Comparison of ENCODE assay signal across 17 cellular contexts in the genomic region with DNA sequence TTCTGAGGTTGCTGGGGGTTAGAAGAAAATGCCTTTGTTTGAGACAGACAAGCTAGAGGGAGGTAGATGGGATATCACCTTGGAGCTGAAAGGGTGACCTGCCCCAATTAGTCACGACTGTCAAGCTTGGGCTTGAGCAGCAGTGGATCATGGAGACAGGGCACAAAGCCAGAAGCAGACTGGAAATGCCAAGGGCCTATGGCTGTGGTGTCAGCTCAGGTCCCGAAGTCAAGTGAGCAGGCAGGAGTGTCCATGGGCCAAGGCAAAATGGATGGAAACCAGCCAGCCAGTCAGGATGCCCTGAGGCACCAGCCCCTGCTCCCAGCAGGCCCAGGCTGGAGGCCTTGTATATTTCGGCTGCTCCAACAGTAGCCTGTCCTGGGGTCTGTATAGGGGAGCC.
DNase-seq lines count a peak whose midpoint lies in the region; ATAC-seq and TF ChIP-seq lines count a peak whose summit lies in the region.
"Had no signal": no experiment of that assay in that cellular context is flagged by ENCODE, and none has a peak within 500 bp of the region (broad histone marks: within the 10 kb centered on the region; RNA-seq: fewer than 3 reads in every experiment).

No MANE protein-coding gene starts in this region.

- no peak overlapping the region for H2AK5ac ChIP-seq in H9 (ENCODE audit: insufficient read length, low read length)

- H4K20me1 ChIP-seq in H9 (ENCODE audit: control insufficient read depth, insufficient read depth, insufficient read length) (no peaks in the 10 kb centered on the region), PC-3 (ENCODE audit: low read length) (no peaks in the 10 kb centered on the region)

- H2BK15ac ChIP-seq in H9 (ENCODE audit: low read depth, low read length): no peak overlapping the region

- H3K4me3 Mint-ChIP-seq in H9: no peak overlapping the region

- peak; percentile 67 for ATAC-seq in PC-3
- no peak for ATAC-seq in HG03521 (IDR thresholded peaks at IDR 0.05; ENCODE audit: unreplicated experiment)

- H3K79me2 ChIP-seq in H9 (ENCODE audit: insufficient read depth, low read length) (no peaks in the 10 kb centered on the region), PC-3 (ENCODE audit: low read length) (no peaks in the 10 kb centered on the region)

- H3K27ac ChIP-seq in H9 (ENCODE audit: insufficient read length, low read depth, low read length) (no peak overlapping the region), PC-3 (ENCODE audit: low read length) (peak overlapping the region; percentile 74), stomach (no peak overlapping the region)
- H3K27ac ChIP-seq: C4-2B, coronary artery, esophagus muscularis mucosa, heart left ventricle had no signal

- CTCF ChIA-PET in PC-3 (lab: Charles Lee): no interaction called here

- H4K91ac ChIP-seq in H9 (ENCODE audit: insufficient read length, low read depth, low read length): no peak overlapping the region

- no peak for TF ChIP-seq POLR2A in stomach (IDR thresholded peaks at IDR 0.05)

- no peak overlapping the region; the same call in 1 of the 2 replicates for H3K14ac ChIP-seq in H9 (ENCODE audit: insufficient read depth, low read length)

- no peak overlapping the region for H3K4me2 ChIP-seq in H9 (ENCODE audit: insufficient read depth, insufficient read length, low read length)
- H3K4me2 ChIP-seq in PC-3 (ENCODE audit: low read length): peak overlapping the region; percentile 38; the same call in 1 of the 2 replicates

- DNase-seq in H9: no peak
- peak; percentile 82 for DNase-seq in PC-3
- peak; percentile 50 for DNase-seq in cerebellum (ENCODE audit: low spot score)
- peak; percentile 29 for DNase-seq in stomach
- DNase-seq in cortex of kidney (lab: John Stamatoyannopoulos, UW): no peak
- DNase-seq in UCSD-AML1 (lab: John Stamatoyannopoulos, UW; ENCODE audit: unreplicated experiment): no peak
- DNase-seq: activated CD4-positive, alpha-beta T cell treated with anti-CD3 and anti-CD28 coated beads, Interleukin-2, amount 50 U/mL, for 48 hours; amniotic stem cell; HCEC 1CT; heart left ventricle; KG1; kidney had no signal

- no peak overlapping the region for H2BK120ac ChIP-seq in H9 (ENCODE audit: low read depth, low read length, poor library complexity, severe bottlenecking)

- H3K27me3 ChIP-seq in H9 (ENCODE audit: insufficient read depth, low read length) (no peaks in the 10 kb centered on the region), PC-3 (ENCODE audit: low read length) (no peaks in the 10 kb centered on the region), stomach (no peaks in the 10 kb centered on the region)
- H3K27me3 ChIP-seq: esophagus muscularis mucosa, heart left ventricle had no signal

- H3T11ph ChIP-seq in H9 (ENCODE audit: low read length): no peak overlapping the region

- H4K5ac ChIP-seq in H9 (ENCODE audit: insufficient read length, low read depth, low read length): no peak overlapping the region

- no peak for TF ChIP-seq CTCF in H9 (conservative IDR thresholded peaks at IDR 0.05)
- TF ChIP-seq CTCF in PC-3 (conservative IDR thresholded peaks at IDR 0.05; ENCODE audit: low read depth, low read length): no peak
- no peak for TF ChIP-seq CTCF in stomach (IDR thresholded peaks at IDR 0.05)

- H2BK5ac ChIP-seq in H9 (ENCODE audit: insufficient read length, low read length): no peak overlapping the region

- POLR2A ChIA-PET in PC-3 (lab: Charles Lee; ENCODE audit: unreplicated experiment): interaction anchor here (0.6 kb wide), 1 partner anchor 84 kb away, joined by 3 read pairs; no protein-coding TSS in a partner anchor

- WGBS in H9 (ENCODE audit: extremely low coverage, insufficient read length, low lambda C conversion rate): no CpG with 5 or more reads among the region's 3 CpGs
- 53 to 63% (median 59%) methylated on average over 3 of the region's 3 CpGs for WGBS in stomach, 5 donors

- H3K27ac Mint-ChIP-seq in H9: no peak overlapping the region
- H3K27ac Mint-ChIP-seq: activated T-helper 2 cell treated with anti-CD3 and anti-CD28 coated beads, Interferon-gamma antibody, Interleukin-2, Interleukin-4, amounts not matched to agents 10 μg/mL and 5 μg/mL and 100 μg/mL, durations not matched to agents 14 hours and 24 hours and 36 hours had no signal

- no peaks in the 10 kb centered on the region for H3K9me2 ChIP-seq in PC-3 (replicated peaks; ENCODE audit: low read length)

- H3K23me2 ChIP-seq in H9 (ENCODE audit: insufficient read length, low read depth, low read length, poor library complexity, severe bottlenecking): no peaks in the 10 kb centered on the region

- H3F3A ChIP-seq in PC-3 (ENCODE audit: low read length, unreplicated experiment): no peaks in the 10 kb centered on the region

- H3K18ac ChIP-seq in H9 (ENCODE audit: insufficient read length, low read depth, low read length): peak overlapping the region; percentile 29

- no peak overlapping the region for H3K56ac ChIP-seq in H9 (ENCODE audit: insufficient read length, low read depth, low read length)

- H3K4me1 ChIP-seq in H9 (ENCODE audit: insufficient read depth, low read length) (no peaks in the 10 kb centered on the region), PC-3 (ENCODE audit: insufficient read depth, low read length) (peaks cover 45% of the 10 kb centered on the region), stomach (no peaks in the 10 kb centered on the region)
- H3K4me1 ChIP-seq: esophagus muscularis mucosa had no signal

- H3K4me3 ChIP-seq in PC-3 (ENCODE audit: low read length): no peak overlapping the region
- H3K4me3 ChIP-seq in stomach: no peak overlapping the region
- H3K4me3 ChIP-seq: coronary artery, esophagus muscularis mucosa, heart left ventricle had no signal

- no peak overlapping the region for H2BK12ac ChIP-seq in H9 (ENCODE audit: insufficient read length, low read depth, low read length)

- H3K36me3 ChIP-seq in PC-3 (ENCODE audit: low read depth, low read length): no peaks in the 10 kb centered on the region
- H3K36me3 ChIP-seq in stomach: no peaks in the 10 kb centered on the region
- H3K36me3 ChIP-seq: esophagus muscularis mucosa, heart left ventricle had no signal

- H3K27me3 Mint-ChIP-seq in H9 (ENCODE audit: low read depth): no peaks in the 10 kb centered on the region

- intact Hi-C loops in PC-3 (cut with micrococcal nuclease) (no loop called here), stomach (cut with DNase I; ENCODE audit: low total_unique reads) (no loop called here)

- no peaks in the 10 kb centered on the region for H3K9me3 ChIP-seq in H9 (ENCODE audit: control insufficient read depth, low read depth, low read length)
- no peaks in the 10 kb centered on the region for H3K9me3 ChIP-seq in PC-3 (ENCODE audit: low read length)
- H3K9me3 ChIP-seq in stomach: no peaks in the 10 kb centered on the region
- H3K9me3 ChIP-seq: esophagus muscularis mucosa, heart left ventricle had no signal

- H3K9ac ChIP-seq in H9 (ENCODE audit: extremely low read depth, insufficient read length, low read length) (no peak overlapping the region), PC-3 (ENCODE audit: low read length) (peak overlapping the region; percentile 13; the same call in 1 of the 2 replicates)

- H3K79me1 ChIP-seq in H9 (ENCODE audit: insufficient read depth, low read depth, low read length, poor library complexity, severe bottlenecking): no peaks in the 10 kb centered on the region

- no TSS peak for BruUV-seq in PC-3 (replicated peaks; lab: Mats Ljungman, UMichigan)

- H3K4ac ChIP-seq in H9 (ENCODE audit: low read depth, low read length): no peak overlapping the region

- no peak overlapping the region for H2AFZ ChIP-seq in H9 (ENCODE audit: low read length)
- H2AFZ ChIP-seq in PC-3 (ENCODE audit: low read length): no peak overlapping the region

- no peaks in the 10 kb centered on the region for H3K36me3 Mint-ChIP-seq in H9 (ENCODE audit: insufficient read depth in 1 of 3, low read depth in 3 of 3)

- no peaks in the 10 kb centered on the region for H3K4me1 Mint-ChIP-seq in H9

- no peak overlapping the region for H2BK20ac ChIP-seq in H9 (ENCODE audit: low read depth, low read length, poor library complexity, severe bottlenecking)

- no peak for TF ChIP-seq EP300 in stomach (IDR thresholded peaks at IDR 0.05)

- H4K8ac ChIP-seq in H9 (replicated peaks; ENCODE audit: insufficient read length, low read depth, low read length): no peak overlapping the region

- no peak overlapping the region for H3K23ac ChIP-seq in H9 (ENCODE audit: insufficient read length, low read depth, low read length)

- peaks cover 0 to 5% of the 10 kb centered on the region in 2 experiments; a peak in 1 of 5 replicates for H3K9me3 Mint-ChIP-seq in H9
- H3K9me3 Mint-ChIP-seq: activated T-helper 2 cell treated with anti-CD3 and anti-CD28 coated beads, Interferon-gamma antibody, Interleukin-2, Interleukin-4, amounts not matched to agents 10 μg/mL and 5 μg/mL and 100 μg/mL, durations not matched to agents 14 hours and 24 hours and 36 hours had no signal

Comparison
In these comparisons a context has a peak if more than half of its experiments do, and no peak if none do; other contexts are left out.
1. DNase-seq: peak in PC-3 (single experiment), cerebellum (single experiment) and stomach (single experiment); none in H9 (single experiment), cortex of kidney (single experiment) and UCSD-AML1 (single experiment).